Comparison of ENCODE assay signal across 8 cellular contexts in the genomic region with DNA sequence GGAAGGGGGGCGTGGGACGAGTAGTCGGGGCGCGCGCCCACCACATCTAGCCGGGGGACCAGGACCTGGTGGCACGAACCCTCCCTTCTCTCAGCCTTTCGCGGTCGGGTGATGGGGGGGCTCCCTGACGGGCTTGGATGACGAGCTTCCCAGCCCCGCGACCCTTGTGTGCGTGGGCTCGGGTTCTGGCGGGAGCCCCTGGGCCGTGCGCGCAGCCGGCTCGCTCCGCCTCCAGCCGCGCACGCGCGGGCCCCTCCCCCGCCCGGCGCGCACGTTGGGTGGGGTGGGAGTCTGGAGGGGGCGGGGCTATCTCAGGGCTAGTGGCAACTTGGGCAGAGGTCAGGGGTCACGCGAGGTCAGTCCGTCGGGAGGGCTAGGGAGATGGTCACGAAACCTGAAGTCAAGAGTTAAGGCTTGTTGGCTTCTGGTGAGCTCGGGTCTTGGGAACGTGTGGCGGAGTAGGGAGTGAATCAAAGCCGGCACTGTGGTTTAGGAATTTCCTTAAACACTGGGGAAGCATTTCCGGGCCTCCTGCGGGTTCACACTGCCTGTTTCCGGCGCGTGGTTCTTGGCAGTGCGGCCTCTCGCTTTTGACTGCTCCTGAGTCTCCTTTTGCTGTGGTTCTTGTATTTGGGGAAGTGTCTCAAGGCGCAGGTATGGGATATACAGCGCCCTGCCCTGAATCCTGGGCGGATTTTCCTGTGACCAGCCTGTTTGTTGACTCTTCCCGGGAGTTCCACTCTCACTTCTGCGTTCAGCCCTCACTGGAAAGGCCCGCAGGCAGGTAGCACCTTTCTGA. TPM values are rescaled to one million over a fixed set of nuclear protein-coding genes. Genes with fewer than 3 reads are reported as not detected.
DNase-seq lines count a peak whose midpoint lies in the region; ATAC-seq and TF ChIP-seq lines count a peak whose summit lies in the region.

Gene SRCAP (plus strand): TSS at position 356 of the 799 bp plus-strand sequence. CDS start 1,654 bp downstream, outside the sequence.

- POLR2A ChIA-PET in activated CD8-positive, alpha-beta T cell treated with anti-CD3 and anti-CD28 coated beads for 36 hours (lab: Charles Lee): interaction anchor here (0.7 to 3.6 kb wide), 12 partner anchors 11 to 91 kb away, joined by 3 to 36 read pairs (median 4); partner anchors contain the start of genes FBRS and PRR14

- no peaks in the 10 kb centered on the region for H3K27me3 Mint-ChIP-seq in activated CD8-positive, alpha-beta T cell treated with anti-CD3 and anti-CD28 coated beads for 36 hours

- peak within 1 kb of the TSS; percentile 94 to 98 for H3K9ac ChIP-seq in duodenal mucosa (ENCODE audit: low read depth in 1 of 2, low read length in 2 of 2)

- peak within 1 kb of the TSS; percentile 91 for H3K4me3 Mint-ChIP-seq in activated CD8-positive, alpha-beta T cell treated with anti-CD3 and anti-CD28 coated beads for 36 hours

- H3K36me3 Mint-ChIP-seq in activated CD8-positive, alpha-beta T cell treated with anti-CD3 and anti-CD28 coated beads for 36 hours (ENCODE audit: low read depth): peaks cover 32% of the 10 kb centered on the region

- H3K27ac ChIP-seq in duodenal mucosa (ENCODE audit: low read depth, low read length): peak within 1 kb of the TSS; percentile 100

- CTCF ChIA-PET in activated CD8-positive, alpha-beta T cell treated with anti-CD3 and anti-CD28 coated beads for 36 hours (lab: Charles Lee): no interaction called here

- peaks cover 11 to 14% of the 10 kb centered on the region in 2 donors for H3K4me1 ChIP-seq in duodenal mucosa (ENCODE audit: control insufficient read depth in 1 of 2, insufficient read depth in 2 of 2, low read length in 2 of 2)

- H3K9me3 Mint-ChIP-seq in activated CD8-positive, alpha-beta T cell treated with anti-CD3 and anti-CD28 coated beads for 36 hours: no peaks in the 10 kb centered on the region

- peaks cover 19 to 33% of the 10 kb centered on the region in 2 donors for H3K36me3 ChIP-seq in duodenal mucosa (ENCODE audit: control insufficient read depth in 1 of 2, insufficient read depth in 2 of 2, low read length in 2 of 2)

- DNase-seq in C1 segment of cervical spinal cord (lab: John Stamatoyannopoulos, UW): peak; percentile 35 to 85 (median 71)
- DNase-seq in NCI-H774 (lab: John Stamatoyannopoulos, UW): peak; percentile 79
- DNase-seq in activated CD8-positive, alpha-beta T cell treated with anti-CD3 and anti-CD28 coated beads for 36 hours: peak; percentile 90
- peak; percentile 85 to 98 for DNase-seq in lower leg skin (ENCODE audit: low spot score in 2 of 2)
- peak; percentile 82 for DNase-seq in stimulated activated CD4-positive, alpha-beta T cell treated with anti-CD3 and anti-CD28 coated beads, Interleukin-4, amount 100 ng/mL, for 24 hours

- no peak for TF ChIP-seq CTCF in activated CD8-positive, alpha-beta T cell treated with anti-CD3 and anti-CD28 coated beads for 36 hours (IDR thresholded peaks at IDR 0.05)
- no peak for TF ChIP-seq CTCF in lower leg skin (IDR thresholded peaks at IDR 0.05)

- WGBS in lower leg skin, 2 donors: 1 to 3% methylated on average over 25 to 46 of the region's 57 CpGs

- H3K27ac Mint-ChIP-seq in activated CD8-positive, alpha-beta T cell treated with anti-CD3 and anti-CD28 coated beads for 36 hours: peak within 1 kb of the TSS; percentile 100

- peaks cover 32% of the 10 kb centered on the region for H3K4me1 Mint-ChIP-seq in activated CD8-positive, alpha-beta T cell treated with anti-CD3 and anti-CD28 coated beads for 36 hours (ENCODE audit: low read depth)

- H3K4me3 ChIP-seq in duodenal mucosa (ENCODE audit: low read depth in 1 of 2, low read length in 2 of 2) (peak within 1 kb of the TSS; percentile 90), lower leg skin (ENCODE audit: low read depth, poor library complexity, severe bottlenecking) (peak within 1 kb of the TSS; percentile 99)

- TF ChIP-seq POLR2A in lower leg skin (IDR thresholded peaks at IDR 0.05): peak in 1 of 2 donors; percentile 35

- intact Hi-C loops in activated CD8-positive, alpha-beta T cell treated with anti-CD3 and anti-CD28 coated beads for 36 hours (cut with micrococcal nuclease): loop anchor here (10.0 kb wide), 1 partner anchor 226 kb away; the partner anchor contains the start of gene FBXL19
- intact Hi-C loops in lower leg skin (cut with DNase I; ENCODE audit: low total_unique reads): no loop called here

- ATAC-seq in GM19328 (IDR thresholded peaks at IDR 0.05; ENCODE audit: unreplicated experiment) (peak; percentile 30), HG03520 (IDR thresholded peaks at IDR 0.05; ENCODE audit: unreplicated experiment) (peak; percentile 27)
- ATAC-seq in activated CD8-positive, alpha-beta T cell treated with anti-CD3 and anti-CD28 coated beads for 36 hours: peak; percentile 53

- H3K9me3 ChIP-seq in duodenal mucosa (ENCODE audit: control insufficient read depth in 1 of 2, low read length in 2 of 2): no peaks in the 10 kb centered on the region

- no peaks in the 10 kb centered on the region for H3K27me3 ChIP-seq in duodenal mucosa (ENCODE audit: control insufficient read depth in 1 of 2, insufficient read depth in 2 of 2, low read length in 2 of 2)

RNA-seq across cellular contexts. Expression of gene SRCAP, which starts in this region (rescaled TPM):
- 10 to 100 TPM; 57.2 to 64.7 TPM for total RNA-seq in activated CD8-positive, alpha-beta T cell treated with anti-CD3 and anti-CD28 coated beads for 36 hours
- total RNA-seq in lower leg skin: 10 to 100 TPM; 21.7 to 44.0 (median 33.7) TPM

Comparison
In these comparisons a context has a peak if more than half of its experiments do, and no peak if none do; other contexts are left out.
1. Peak in every context shown above with its lines: DNase-seq, ATAC-seq, H3K4me3 ChIP-seq and H3K27ac ChIP-seq.